In genomic region chr3:38003371-38003816, GRCh38 we compare ENCODE assay signal across 8 cellular contexts. TPM values are rescaled to one million over a fixed set of nuclear protein-coding genes. Genes with fewer than 3 reads are reported as not detected.
DNase-seq lines count a peak whose midpoint lies in the region; ATAC-seq and TF ChIP-seq lines count a peak whose summit lies in the region.

No MANE protein-coding gene starts in this region.

- no peaks in the 10 kb centered on the region for H3K9me3 Mint-ChIP-seq in stimulated activated effector memory CD8-positive, alpha-beta T cell treated with anti-CD3 and anti-CD28 coated beads, Interleukin-12 subunit alpha, Interleukin-12 subunit beta, amount 100 ng/mL, for 72 hours

- H2AFZ ChIP-seq in DND-41 (ENCODE audit: low read depth, low read length) = no peak overlapping the region

- H3K4me3 ChIP-seq in DND-41 (ENCODE audit: low read depth in 1 of 2, low read length in 2 of 2) = no peak overlapping the region
- H3K4me3 ChIP-seq in lung = no peak overlapping the region

- DNase-seq in DND-41 = peak; percentile 63
- peak; percentile 77 for DNase-seq in HuH-7.5 (ENCODE audit: low spot score)
- DNase-seq in activated CD4-positive, alpha-beta T cell treated with anti-CD3 and anti-CD28 coated beads, Interleukin-2, amount 50 U/mL, for 1 hour = peak; percentile 68
- DNase-seq in ecto neural progenitor cell (ENCODE audit: low spot score) = peak; percentile 87
- no peak for DNase-seq in lung (ENCODE audit: low spot score)
- peak; percentile 53 to 75 for DNase-seq in stimulated activated effector memory CD8-positive, alpha-beta T cell treated with anti-CD3 and anti-CD28 coated beads, Interleukin-12 subunit alpha, Interleukin-12 subunit beta, amount 100 ng/mL, for 72 hours (ENCODE audit: low spot score in 2 of 2)

- H3K9me3 ChIP-seq in DND-41 (ENCODE audit: insufficient read depth, low read length, severe bottlenecking) (no peaks in the 10 kb centered on the region), lung (ENCODE audit: control insufficient read depth in 2 of 2, insufficient read depth in 1 of 2, low read length in 1 of 2) (no peaks in the 10 kb centered on the region)

- H3K27ac Mint-ChIP-seq in stimulated activated effector memory CD8-positive, alpha-beta T cell treated with anti-CD3 and anti-CD28 coated beads, Interleukin-12 subunit alpha, Interleukin-12 subunit beta, amount 100 ng/mL, for 72 hours = peak overlapping the region; percentile 88

- H3K79me2 ChIP-seq in DND-41 (ENCODE audit: insufficient read depth, low read length) = no peaks in the 10 kb centered on the region

- H4K20me1 ChIP-seq in DND-41 (ENCODE audit: insufficient read depth, low read length) = peaks cover 17% of the 10 kb centered on the region

- peaks cover 51% of the 10 kb centered on the region for H3K4me1 Mint-ChIP-seq in stimulated activated effector memory CD8-positive, alpha-beta T cell treated with anti-CD3 and anti-CD28 coated beads, Interleukin-12 subunit alpha, Interleukin-12 subunit beta, amount 100 ng/mL, for 72 hours

- no peak overlapping the region for H3K4me2 ChIP-seq in DND-41 (ENCODE audit: insufficient read depth, low read length)

- 43 to 59% methylated on average over 6 to 7 of the region's 7 CpGs for WGBS in lung, 2 donors

- H3K36me3 ChIP-seq in DND-41 (ENCODE audit: insufficient read depth, low read length) = peaks cover 95% of the 10 kb centered on the region
- peaks cover 0 to 42% of the 10 kb centered on the region in 2 donors for H3K36me3 ChIP-seq in lung (ENCODE audit: control insufficient read depth in 2 of 2, insufficient read depth in 2 of 2, low read length in 2 of 2)

- H3K27ac ChIP-seq in DND-41 (ENCODE audit: low read length) = no peak overlapping the region
- peak overlapping the region in 1 of 2 donors; percentile 43 for H3K27ac ChIP-seq in lung (ENCODE audit: low read depth in 1 of 2, low read length in 1 of 2)

- H3K4me3 Mint-ChIP-seq in stimulated activated effector memory CD8-positive, alpha-beta T cell treated with anti-CD3 and anti-CD28 coated beads, Interleukin-12 subunit alpha, Interleukin-12 subunit beta, amount 100 ng/mL, for 72 hours = no peak overlapping the region

- H3K36me3 Mint-ChIP-seq in stimulated activated effector memory CD8-positive, alpha-beta T cell treated with anti-CD3 and anti-CD28 coated beads, Interleukin-12 subunit alpha, Interleukin-12 subunit beta, amount 100 ng/mL, for 72 hours = peaks cover 38% of the 10 kb centered on the region

- H3K4me1 ChIP-seq in DND-41 (ENCODE audit: insufficient read depth, low read length) (no peaks in the 10 kb centered on the region), lung (ENCODE audit: control insufficient read depth in 2 of 2, insufficient read depth in 2 of 2, low read length in 2 of 2) (peaks cover 0 to 3% of the 10 kb centered on the region in 2 donors)

- peak; percentile 92 for TF ChIP-seq CTCF in DND-41 (IDR thresholded peaks at IDR 0.05; ENCODE audit: borderline replicate concordance, extremely low read depth, low read length, poor library complexity, severe bottlenecking)
- peak; percentile 57 for TF ChIP-seq CTCF in lung (IDR thresholded peaks at IDR 0.05; ENCODE audit: control extremely low read depth, extremely low read depth)

- ATAC-seq in DND-41 (ENCODE audit: insufficient read depth, low read depth) = peak; percentile 76
- ATAC-seq in lung (ENCODE audit: insufficient read depth, low FRiP score) = peak; percentile 45
- peak; percentile 31 for ATAC-seq in stimulated activated effector memory CD8-positive, alpha-beta T cell treated with anti-CD3 and anti-CD28 coated beads, Interleukin-12 subunit alpha, Interleukin-12 subunit beta, amount 100 ng/mL, for 72 hours
- no peak for ATAC-seq in HG02840 (IDR thresholded peaks at IDR 0.05; ENCODE audit: low FRiP score, unreplicated experiment)
- ATAC-seq in HG02571 (IDR thresholded peaks at IDR 0.05; ENCODE audit: unreplicated experiment) = no peak

- no peak overlapping the region for H3K9ac ChIP-seq in DND-41 (ENCODE audit: low read depth, low read length)

- H3K27me3 ChIP-seq in DND-41 (ENCODE audit: insufficient read depth, low read length, poor library complexity) (no peaks in the 10 kb centered on the region), lung (ENCODE audit: control insufficient read depth, insufficient read depth) (no peaks in the 10 kb centered on the region)

RNA-seq across cellular contexts. Expression of gene VILL, which starts 12.8 kb away (rescaled TPM):
- total RNA-seq in lung = 10 to 100 TPM; 18.2 to 26.8 TPM
- polyA plus RNA-seq in lung = 10 to 100 TPM; 10.2 to 32.3 TPM

RNA-seq across cellular contexts. Expression of gene PLCD1, which starts 26.0 kb away (rescaled TPM):
- total RNA-seq in lung = 10 to 100 TPM; 21.0 to 55.3 TPM
- 10 to 100 TPM; 16.9 to 21.6 TPM for polyA plus RNA-seq in lung

RNA-seq across cellular contexts. Expression of gene DLEC1, which starts 35.6 kb away (rescaled TPM):
- total RNA-seq in lung = 10 to 100 TPM; 10.3 to 28.8 TPM
- 1 to 10 TPM; 4.2 to 5.7 TPM for polyA plus RNA-seq in lung

Comparison
In these comparisons a context has a peak if more than half of its experiments do, and no peak if none do; other contexts are left out.
1. ATAC-seq: peak in DND-41 (single experiment), lung (single experiment) and stimulated activated effector memory CD8-positive, alpha-beta T cell treated with anti-CD3 and anti-CD28 coated beads, Interleukin-12 subunit alpha, Interleukin-12 subunit beta, amount 100 ng/mL, for 72 hours (single experiment); none in HG02840 (single experiment) and HG02571 (single experiment).